30 cellular contexts compared by ENCODE assay signal in the genomic region with DNA sequence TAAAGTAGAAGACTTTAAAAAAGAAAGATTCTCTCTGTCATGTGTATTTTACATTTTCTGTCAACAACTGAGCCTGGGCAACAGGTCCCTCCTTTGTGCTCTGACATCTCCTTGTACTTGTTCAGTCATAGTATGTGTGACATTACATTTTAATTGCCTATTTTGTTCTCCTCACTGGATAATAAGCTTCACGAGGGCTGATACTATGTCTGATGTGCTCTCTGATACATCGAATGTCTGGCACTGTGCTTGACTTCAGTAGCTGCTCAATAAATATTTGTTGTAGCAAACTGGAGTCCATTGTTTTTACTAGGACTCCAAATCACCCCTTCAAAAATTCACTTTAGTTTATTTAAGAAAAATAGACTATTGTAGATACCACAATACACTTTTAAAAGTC.
"Had no signal": no experiment of that assay in that cellular context is flagged by ENCODE, and none has a peak within 500 bp of the region (broad histone marks: within the 10 kb centered on the region; RNA-seq: fewer than 3 reads in every experiment).

No MANE protein-coding gene starts in this region.

- H3K9me3 ChIP-seq: esophagus squamous epithelium, mucosa of descending colon, neutrophil, pancreas, upper lobe of right lung, uterus had no signal

- DNase-seq: dermis blood vessel endothelial cell; effector memory CD4-positive, alpha-beta T cell; esophagus squamous epithelium; glutamatergic neuron; heart right ventricle; hypothalamus; immature natural killer cell; islet precursor cell; kidney glomerular epithelial cell; left colon; left ventricle myocardium superior; mucosa of descending colon; naive B cell; pancreas; stimulated activated CD4-positive, alpha-beta T cell treated with anti-CD3 and anti-CD28 coated beads, Interleukin-12 subunit alpha, Interleukin-12 subunit beta, amount 100 ng/mL, for 4 hours; stimulated activated CD4-positive, alpha-beta T cell treated with anti-CD3 and anti-CD28 coated beads, Interleukin-1b, Interleukin-23, amount 100 ng/mL, for 48 hours; stimulated activated CD4-positive, alpha-beta T cell treated with anti-CD3 and anti-CD28 coated beads, Interleukin-4, amount 100 ng/mL, for 1 hour; stimulated activated CD8-positive, alpha-beta memory T cell treated with anti-CD3 and anti-CD28 coated beads, Interleukin-4, amount 100 ng/mL, for 48 hours; stimulated activated naive CD4-positive, alpha-beta T cell; stimulated activated naive CD8-positive, alpha-beta T cell treated with anti-CD3 and anti-CD28 coated beads, Interleukin-15, amount 100 ng/mL, for 72 hours; transverse colon; upper lobe of right lung; uterus had no signal

- H3K4me3 ChIP-seq: coronary artery, esophagus squamous epithelium, heart right ventricle, lung, mucosa of descending colon, pancreas, smooth muscle cell, suprapubic skin, transverse colon, upper lobe of right lung, uterus had no signal

- H3K4me2 ChIP-seq: smooth muscle cell had no signal

- ATAC-seq: heart right ventricle; left ventricle myocardium superior; natural killer cell treated with Interleukin-12 subunit alpha and Interleukin-12 subunit beta and Interleukin-15 and Interleukin-18, amount 100 ng/mL, for 72 hours; sciatic nerve; stimulated activated naive CD8-positive, alpha-beta T cell treated with anti-CD3 and anti-CD28 coated beads, Interleukin-15, amount 100 ng/mL, for 72 hours had no signal

- H3K4me1 ChIP-seq: esophagus squamous epithelium, heart right ventricle, suprapubic skin, transverse colon, upper lobe of right lung, uterus had no signal

- H3K36me3 ChIP-seq: esophagus squamous epithelium, heart right ventricle, neutrophil, pancreas, suprapubic skin, transverse colon, upper lobe of right lung, uterus had no signal

- H3K27me3 ChIP-seq: esophagus squamous epithelium, heart right ventricle, neutrophil, pancreas, suprapubic skin, transverse colon, upper lobe of right lung, uterus had no signal

- H3K27ac ChIP-seq: coronary artery, esophagus squamous epithelium, heart right ventricle, neutrophil, suprapubic skin, transverse colon, upper lobe of right lung, uterus had no signal
